8 cellular contexts compared by ENCODE assay signal in genomic region chr4:76951333-76952033, GRCh38. TPM values are rescaled to one million over a fixed set of nuclear protein-coding genes. Genes with fewer than 3 reads are reported as not detected.
DNase-seq lines count a peak whose midpoint lies in the region; ATAC-seq and TF ChIP-seq lines count a peak whose summit lies in the region.

No MANE protein-coding gene starts in this region.

- H3K9me3 Mint-ChIP-seq in naive B cell, result no peaks in the 10 kb centered on the region

- H3K36me3 Mint-ChIP-seq in naive B cell, result peaks cover 0 to 4% of the 10 kb centered on the region in 2 donors

- peak overlapping the region; percentile 87 to 95 (median 92) for H3K4me3 Mint-ChIP-seq in naive B cell

- H3K4me1 ChIP-seq in HUES64 (ENCODE audit: insufficient read depth, low read length), result peaks cover 31% of the 10 kb centered on the region

- peak overlapping the region in 5 of 6 donors; percentile 0 to 81 (median 63) for H3K27ac Mint-ChIP-seq in naive B cell

- H3K36me3 ChIP-seq in HUES64 (ENCODE audit: insufficient read depth, low read length), result no peaks in the 10 kb centered on the region

- DNase-seq in AG10803 (ENCODE audit: low read depth), result no peak
- DNase-seq in choroid plexus epithelial cell (ENCODE audit: low read depth), result peak; percentile 57
- DNase-seq in naive B cell, result no peak
- DNase-seq in GM20000 (ENCODE audit: low spot score), result no peak
- DNase-seq in NCI-H2227 treated with DMSO at 0.1 percent for 48 hours (lab: John Stamatoyannopoulos, UW), result no peak
- no peak for DNase-seq in stimulated activated CD4-positive, alpha-beta T cell treated with anti-CD3 and anti-CD28 coated beads, Interleukin-2, amount 100 ng/mL, for 48 hours
- no peak for DNase-seq in MV-4-11 (lab: John Stamatoyannopoulos, UW)

- H3K9me3 ChIP-seq in HUES64 (ENCODE audit: insufficient read depth, low read depth, low read length), result no peaks in the 10 kb centered on the region

- peaks cover 25% of the 10 kb centered on the region for H3K27me3 ChIP-seq in HUES64 (ENCODE audit: insufficient read depth, low read length)

- H3K4me3 ChIP-seq in AG10803 (ENCODE audit: low read length), result peak overlapping the region; percentile 95
- peak overlapping the region; percentile 89 for H3K4me3 ChIP-seq in HUES64 (ENCODE audit: low read length)
- H3K4me3 ChIP-seq in choroid plexus epithelial cell (ENCODE audit: low read depth, low read length), result peak overlapping the region; percentile 93

- H3K9ac ChIP-seq in HUES64 (ENCODE audit: low read depth, low read length), result peak overlapping the region; percentile 82; the same call in 1 of the 2 replicates

- no peak for ATAC-seq in naive B cell (ENCODE audit: low read depth in 2 of 2)

- H3K4me1 Mint-ChIP-seq in naive B cell, result peaks cover 15 to 24% (median 19%) of the 10 kb centered on the region in 3 donors

- peak; percentile 12; the same call in 1 of the 2 replicates for TF ChIP-seq CTCF in AG10803 (conservative IDR thresholded peaks at IDR 0.05; ENCODE audit: low read length)
- TF ChIP-seq CTCF in choroid plexus epithelial cell (conservative IDR thresholded peaks at IDR 0.05; ENCODE audit: low read depth, low read length), result no peak
- TF ChIP-seq CTCF in GM20000 (IDR thresholded peaks at IDR 0.05; ENCODE audit: extremely low read depth, missing control alignments), result no peak

- H3K27me3 Mint-ChIP-seq in naive B cell, result peaks cover 6 to 14% (median 7%) of the 10 kb centered on the region in 3 donors

- WGBS in HUES64, result 40% methylated on average over 5 of the region's 9 CpGs

- no peak overlapping the region for H3K27ac ChIP-seq in HUES64 (ENCODE audit: low read depth, low read length)

RNA-seq across cellular contexts. Expression of gene SEPTIN11, which starts 1.9 kb away (rescaled TPM):
- 65.8 TPM for polyA plus RNA-seq in HUES64 (2013, experiment 1 of 2)
- polyA plus RNA-seq in HUES64 (2013, experiment 2 of 2), result 85.9 TPM
- 10 to 100 TPM in 4 of 6 donors, 1 to 10 TPM in 2; 6.8 to 15.5 (median 10.9) TPM for polyA plus RNA-seq in naive B cell (ENCODE audit: low read depth in 6 of 6)

RNA-seq across cellular contexts. Expression of gene SOWAHB, which starts 53.5 kb away (rescaled TPM):
- polyA plus RNA-seq in HUES64 (2013, experiment 1 of 2), result 0.25 TPM
- 0.19 TPM for polyA plus RNA-seq in HUES64 (2013, experiment 2 of 2)
- polyA plus RNA-seq in naive B cell (ENCODE audit: low read depth in 6 of 6), result not detected
